8 cellular contexts compared by ENCODE assay signal in the genomic region with DNA sequence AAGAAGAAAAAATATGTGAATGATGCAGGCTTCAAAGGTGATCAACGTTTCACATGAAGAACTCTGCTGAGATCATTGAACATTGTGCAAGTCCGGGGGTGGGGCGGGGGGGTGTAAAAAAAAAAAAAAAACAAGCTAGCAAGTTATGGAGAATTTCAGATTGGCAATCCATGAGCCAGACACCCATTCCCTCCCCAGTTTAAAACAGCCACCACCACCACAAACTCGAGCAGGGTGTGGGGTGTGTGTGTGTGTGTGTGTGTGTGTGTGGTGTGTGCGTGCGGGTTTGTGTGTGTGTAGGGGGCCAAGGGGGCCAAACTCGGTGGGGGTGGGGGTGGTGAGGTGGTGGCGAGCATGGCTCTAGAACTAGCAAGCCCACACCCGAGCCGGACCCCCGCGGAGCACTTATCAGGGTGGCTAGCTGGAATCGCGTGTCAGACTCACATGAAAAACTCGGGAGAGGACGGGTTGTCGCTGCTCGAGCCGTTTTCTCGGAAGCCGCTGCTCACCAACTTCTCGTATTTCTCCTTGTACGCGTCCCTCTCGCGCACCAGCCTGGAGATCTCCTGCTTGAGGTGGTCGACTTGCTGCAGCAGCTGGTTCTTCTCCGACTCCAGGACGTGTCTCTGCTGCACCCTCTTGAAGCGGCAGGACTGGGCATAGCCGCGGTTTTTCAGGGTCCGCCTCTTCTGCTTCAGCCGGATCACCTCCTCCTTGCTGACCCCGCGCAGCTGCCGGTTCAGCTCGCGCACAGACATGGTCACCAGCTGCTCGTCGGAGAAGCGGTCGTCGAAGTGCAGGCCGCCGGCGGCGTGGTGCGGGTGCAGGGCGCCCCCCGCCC.
A peak's percentile ranks its signal among the peaks of the same experiment; 100 is the strongest.
DNase-seq lines count a peak whose midpoint lies in the region; ATAC-seq and TF ChIP-seq lines count a peak whose summit lies in the region.

No MANE protein-coding gene starts in this region.

- H3K36me3 Mint-ChIP-seq in memory B cell, result no peaks in the 10 kb centered on the region
- no peaks in the 10 kb centered on the region for H3K36me3 Mint-ChIP-seq in stimulated activated naive B cell treated with anti-CD40 and anti-IgM and Interleukin-4, amounts not matched to agents 10 μg/mL and 1 μg/mL and 100 μg/mL, for 72 hours

- peaks cover 12% of the 10 kb centered on the region for H3K4me1 Mint-ChIP-seq in memory B cell
- peaks cover 18 to 28% of the 10 kb centered on the region in 2 donors for H3K4me1 Mint-ChIP-seq in stimulated activated naive B cell treated with anti-CD40 and anti-IgM and Interleukin-4, amounts not matched to agents 10 μg/mL and 1 μg/mL and 100 μg/mL, for 72 hours

- DNase-seq in MV-4-11 (lab: John Stamatoyannopoulos, UW) (peak; percentile 42), memory B cell (ENCODE audit: low spot score in 2 of 2) (peak in 1 of 2 donors; percentile 18)
- peak; percentile 32 for DNase-seq in activated CD4-positive, alpha-beta T cell treated with anti-CD3 and anti-CD28 coated beads, Interleukin-2, amount 50 U/mL, for 1 hour
- peak; percentile 19 to 31 (median 27) for DNase-seq in effector memory CD4-positive, alpha-beta T cell
- DNase-seq in stimulated activated naive B cell treated with anti-CD40 and anti-IgM and Interleukin-4, amounts not matched to agents 10 μg/mL and 1 μg/mL and 100 μg/mL, for 72 hours, result peak; percentile 4

- no peaks in the 10 kb centered on the region for H3K36me3 ChIP-seq in effector memory CD4-positive, alpha-beta T cell (ENCODE audit: control insufficient read depth, insufficient read depth, low read length)

- H3K9me3 Mint-ChIP-seq in memory B cell, result no peaks in the 10 kb centered on the region
- H3K9me3 Mint-ChIP-seq in stimulated activated naive B cell treated with anti-CD40 and anti-IgM and Interleukin-4, amounts not matched to agents 10 μg/mL and 1 μg/mL and 100 μg/mL, for 72 hours, result no peaks in the 10 kb centered on the region

- H3K4me3 ChIP-seq in effector memory CD4-positive, alpha-beta T cell (ENCODE audit: insufficient read depth, low read depth, low read length, poor library complexity, severe bottlenecking), result peak overlapping the region; percentile 57

- no peak overlapping the region for H3K27ac ChIP-seq in C4-2B
- peak overlapping the region; percentile 42 for H3K27ac ChIP-seq in effector memory CD4-positive, alpha-beta T cell (ENCODE audit: insufficient read depth, low read length, poor library complexity, severe bottlenecking)

- TF ChIP-seq CTCF in C4-2B (conservative IDR thresholded peaks at IDR 0.05), result 0 out of 2 replicates have a peak, but pooled peaks have one; percentile 3

- H3K27ac Mint-ChIP-seq in memory B cell, result no peak overlapping the region
- peak overlapping the region; percentile 60 for H3K27ac Mint-ChIP-seq in stimulated activated naive B cell treated with anti-CD40 and anti-IgM and Interleukin-4, amounts not matched to agents 10 μg/mL and 1 μg/mL and 100 μg/mL, for 72 hours

- H3K4me3 Mint-ChIP-seq in memory B cell, result peak overlapping the region; percentile 38
- peak overlapping the region; percentile 66 to 69 for H3K4me3 Mint-ChIP-seq in stimulated activated naive B cell treated with anti-CD40 and anti-IgM and Interleukin-4, amounts not matched to agents 10 μg/mL and 1 μg/mL and 100 μg/mL, for 72 hours

- ATAC-seq in memory B cell (ENCODE audit: low read depth) (no peak), HG03354 (IDR thresholded peaks at IDR 0.05; ENCODE audit: poor library complexity, severe bottlenecking, unreplicated experiment) (no peak), GM18870 (IDR thresholded peaks at IDR 0.05; ENCODE audit: unreplicated experiment) (no peak)
- no peak for ATAC-seq in stimulated activated naive B cell treated with anti-CD40 and anti-IgM and Interleukin-4, amounts not matched to agents 10 μg/mL and 1 μg/mL and 100 μg/mL, for 72 hours (replicated peaks)

- no peaks in the 10 kb centered on the region for H3K9me3 ChIP-seq in effector memory CD4-positive, alpha-beta T cell (ENCODE audit: control insufficient read depth, low read length)

- H3K4me1 ChIP-seq in effector memory CD4-positive, alpha-beta T cell (ENCODE audit: control insufficient read depth, insufficient read depth, low read length, poor library complexity, severe bottlenecking), result no peaks in the 10 kb centered on the region

- peaks cover 24% of the 10 kb centered on the region for H3K27me3 Mint-ChIP-seq in memory B cell
- peaks cover 43 to 50% of the 10 kb centered on the region in 2 donors for H3K27me3 Mint-ChIP-seq in stimulated activated naive B cell treated with anti-CD40 and anti-IgM and Interleukin-4, amounts not matched to agents 10 μg/mL and 1 μg/mL and 100 μg/mL, for 72 hours

- no peaks in the 10 kb centered on the region for H3K27me3 ChIP-seq in effector memory CD4-positive, alpha-beta T cell (replicated peaks; ENCODE audit: control insufficient read depth, insufficient read depth, low read length, poor library complexity, severe bottlenecking)
